ENCODE assay signal across 8 cellular contexts in genomic region chr20:47785900-47786762, GRCh38. TPM values are rescaled to one million over a fixed set of nuclear protein-coding genes. Genes with fewer than 3 reads are reported as not detected.
DNase-seq lines count a peak whose midpoint lies in the region; ATAC-seq and TF ChIP-seq lines count a peak whose summit lies in the region.

No MANE protein-coding gene starts in this region.

- H3K4me1 Mint-ChIP-seq in endothelial cell (ENCODE audit: unreplicated experiment) = peaks cover 8% of the 10 kb centered on the region

- ATAC-seq in lower lobe of right lung (peak; percentile 76 to 81), GM18867 (IDR thresholded peaks at IDR 0.05; ENCODE audit: unreplicated experiment) (no peak), GM18517 (IDR thresholded peaks at IDR 0.05; ENCODE audit: unreplicated experiment) (no peak)

- no peaks in the 10 kb centered on the region for H3K9me3 Mint-ChIP-seq in endothelial cell (ENCODE audit: unreplicated experiment)

- H3K27me3 ChIP-seq in HUES48 (ENCODE audit: control insufficient read depth, insufficient read depth, low read length) (peaks cover 45% of the 10 kb centered on the region), lower lobe of right lung (ENCODE audit: low read depth) (peaks cover 38% of the 10 kb centered on the region), stomach smooth muscle (ENCODE audit: control insufficient read depth in 1 of 2, insufficient read depth in 2 of 2, low read length in 2 of 2) (no peaks in the 10 kb centered on the region)

- TF ChIP-seq CTCF in endothelial cell (IDR thresholded peaks at IDR 0.05; ENCODE audit: unreplicated experiment) (peak; percentile 44), lower lobe of right lung (IDR thresholded peaks at IDR 0.05) (peak; percentile 58)

- H3K9me3 ChIP-seq in HUES48 (ENCODE audit: control insufficient read depth, insufficient read depth, low read length) (no peaks in the 10 kb centered on the region), lower lobe of right lung (no peaks in the 10 kb centered on the region), stomach smooth muscle (ENCODE audit: control insufficient read depth in 2 of 2, low read length in 2 of 2) (no peaks in the 10 kb centered on the region)

- no peaks in the 10 kb centered on the region for H3K36me3 ChIP-seq in HUES48 (ENCODE audit: control insufficient read depth, insufficient read depth, low read length)
- no peaks in the 10 kb centered on the region for H3K36me3 ChIP-seq in lower lobe of right lung
- H3K36me3 ChIP-seq in stomach smooth muscle (ENCODE audit: control insufficient read depth in 2 of 2, insufficient read depth in 2 of 2, low read length in 2 of 2) = no peaks in the 10 kb centered on the region

- H3K27ac Mint-ChIP-seq in endothelial cell (ENCODE audit: unreplicated experiment) = no peak overlapping the region

- H3K27me3 Mint-ChIP-seq in endothelial cell (ENCODE audit: unreplicated experiment) = peaks cover 5% of the 10 kb centered on the region

- 0 out of 2 replicates have a peak overlapping the region, but pooled peaks have one; percentile 3 for H3K9ac ChIP-seq in HUES48 (ENCODE audit: low read depth, low read length)
- H3K9ac ChIP-seq in stomach smooth muscle (ENCODE audit: low read length in 2 of 2) = peak overlapping the region; percentile 76 to 91

- peak; percentile 47 for DNase-seq in DMS153 treated with DMSO at 0.1 percent for 48 hours (lab: John Stamatoyannopoulos, UW; ENCODE audit: unreplicated experiment)
- peak; percentile 43 for DNase-seq in SKM-1 (lab: John Stamatoyannopoulos, UW; ENCODE audit: unreplicated experiment)
- peak; percentile 74 for DNase-seq in endothelial cell (ENCODE audit: low spot score)
- DNase-seq in lower lobe of right lung = no peak

- H3K27ac ChIP-seq in HUES48 (ENCODE audit: low read depth, low read length) (peak overlapping the region; percentile 54), lower lobe of right lung (peak overlapping the region; percentile 58), stomach smooth muscle (ENCODE audit: low read length) (peak overlapping the region; percentile 84)

- intact Hi-C loops in lower lobe of right lung (cut with DNase I) = no loop called here

- H3K4me3 ChIP-seq in HUES48 (ENCODE audit: low read depth, low read length) (peak overlapping the region; percentile 70), lower lobe of right lung (peak overlapping the region; percentile 59), stomach smooth muscle (ENCODE audit: low read length in 2 of 2) (peak overlapping the region; percentile 82 to 93)

- H3K4me1 ChIP-seq in HUES48 (ENCODE audit: control insufficient read depth, insufficient read depth, low read length) = peaks cover 15% of the 10 kb centered on the region
- peaks cover 37% of the 10 kb centered on the region for H3K4me1 ChIP-seq in lower lobe of right lung
- H3K4me1 ChIP-seq in stomach smooth muscle (ENCODE audit: control insufficient read depth, insufficient read depth, low read length) = peaks cover 44% of the 10 kb centered on the region

- no peaks in the 10 kb centered on the region for H3K36me3 Mint-ChIP-seq in endothelial cell (ENCODE audit: low read depth, unreplicated experiment)

- H3K4me3 Mint-ChIP-seq in endothelial cell (ENCODE audit: unreplicated experiment) = peak overlapping the region; percentile 91

RNA-seq across cellular contexts. Expression of gene SULF2, which starts 0.8 kb away (rescaled TPM):
- 62.1 TPM for total RNA-seq in endothelial cell (ENCODE audit: unreplicated experiment)
- 34.6 TPM for total RNA-seq in lower lobe of right lung

Comparison
In these comparisons a context has a peak if more than half of its experiments do, and no peak if none do; other contexts are left out.
1. ATAC-seq: peak in lower lobe of right lung (2 of 2); none in GM18867 (single experiment) and GM18517 (single experiment).
2. Peak in every context shown above with its lines, with median percentiles within 50 percentile points of each other: H3K27ac ChIP-seq and H3K4me3 ChIP-seq.